9 cellular contexts compared by ENCODE assay signal in genomic region chr4:85756938-85757337, GRCh38.
DNase-seq lines count a peak whose midpoint lies in the region; ATAC-seq, FAIRE-seq and TF ChIP-seq lines count a peak whose summit lies in the region.
"Had no signal": no experiment of that assay in that cellular context is flagged by ENCODE, and none has a peak within 500 bp of the region (broad histone marks: within the 10 kb centered on the region; RNA-seq: fewer than 3 reads in every experiment).

No MANE protein-coding gene starts in this region.

- no peak overlapping the region for H3K27ac Mint-ChIP-seq in nephron progenitor cell
- H3K27ac Mint-ChIP-seq: naive B cell had no signal

- 62 to 68% (median 65%) methylated on average over 3 of the region's 3 CpGs for WGBS in ovary, 3 donors

- TF ChIP-seq POLR2A in ovary (IDR thresholded peaks at IDR 0.05), result no peak

- no peak overlapping the region for H3K27ac ChIP-seq in ovary

- H3K4me3 Mint-ChIP-seq in nephron progenitor cell, result no peak overlapping the region
- H3K4me3 Mint-ChIP-seq: naive B cell had no signal

- H3K9me3 ChIP-seq in ovary, result no peaks in the 10 kb centered on the region

- no peaks in the 10 kb centered on the region for H3K27me3 Mint-ChIP-seq in nephron progenitor cell (ENCODE audit: low read depth, poor library complexity)
- H3K27me3 Mint-ChIP-seq: naive B cell had no signal

- no peak overlapping the region for H3K4me3 ChIP-seq in bronchial epithelial cell (ENCODE audit: low read depth, low read length)
- H3K4me3 ChIP-seq in ovary, result no peak overlapping the region

- no peak for TF ChIP-seq EP300 in ovary (IDR thresholded peaks at IDR 0.05)

- intact Hi-C loops in ovary (cut with DNase I), result no loop called here

- H3K36me3 Mint-ChIP-seq in nephron progenitor cell (ENCODE audit: low read depth), result no peaks in the 10 kb centered on the region

- ATAC-seq in HG03439 (IDR thresholded peaks at IDR 0.05; ENCODE audit: unreplicated experiment), result no peak

- peaks cover 9% of the 10 kb centered on the region for H3K4me1 ChIP-seq in ovary (ENCODE audit: insufficient read depth)

- peaks cover 9% of the 10 kb centered on the region for H3K4me1 Mint-ChIP-seq in nephron progenitor cell

- TF ChIP-seq CTCF in GM12873 (IDR thresholded peaks at IDR 0.05; ENCODE audit: insufficient read depth, low read depth, low read length, missing control alignments) (peak; percentile 50), bronchial epithelial cell (IDR thresholded peaks at IDR 0.05; ENCODE audit: insufficient read depth, low read length, severe bottlenecking) (peak; percentile 30), nephron progenitor cell (IDR thresholded peaks at IDR 0.05) (peak; percentile 46), ovary (IDR thresholded peaks at IDR 0.05) (no peak)

- FAIRE-seq in bronchial epithelial cell (lab: Jason Lieb, UNC), result no peak

- DNase-seq in KBM-7, result peak; percentile 9
- peak; percentile 40 for DNase-seq in bronchial epithelial cell (ENCODE audit: low read depth)
- peak; percentile 19 for DNase-seq in nephron progenitor cell
- DNase-seq in ovary, result no peak
- no peak for DNase-seq in DMS79 (lab: John Stamatoyannopoulos, UW)
- DNase-seq in NCI-H2196 (lab: John Stamatoyannopoulos, UW; ENCODE audit: unreplicated experiment), result no peak
- DNase-seq: naive B cell had no signal

- in situ Hi-C loops in KBM-7 (cut with MboI; ENCODE audit: low pct_unique_long_range_greater_than_20kb, low sequenced_read_pairs), result no loop called here

- H3K9me3 Mint-ChIP-seq in nephron progenitor cell, result peaks cover 6% of the 10 kb centered on the region
- H3K9me3 Mint-ChIP-seq: naive B cell had no signal

- no peaks in the 10 kb centered on the region for H3K27me3 ChIP-seq in bronchial epithelial cell (ENCODE audit: control insufficient read depth, insufficient read depth, low read length)
- H3K27me3 ChIP-seq in ovary, result no peaks in the 10 kb centered on the region

- H3K36me3 ChIP-seq in bronchial epithelial cell (ENCODE audit: control insufficient read depth, insufficient read depth, low read length) (no peaks in the 10 kb centered on the region), ovary (no peaks in the 10 kb centered on the region)

Comparison
In these comparisons a context has a peak if more than half of its experiments do, and no peak if none do; other contexts are left out.
1. CTCF ChIP-seq: peak in GM12873 (single experiment), bronchial epithelial cell (single experiment) and nephron progenitor cell (single experiment); none in ovary (0 of 3).
2. DNase-seq: peak in KBM-7 (single experiment), bronchial epithelial cell (single experiment) and nephron progenitor cell (single experiment); none in ovary (0 of 5), DMS79 (single experiment) and NCI-H2196 (single experiment).